In genomic region chr5:172052454-172053236, GRCh38 we compare ENCODE assay signal across 11 cellular contexts. TPM values are rescaled to one million over a fixed set of nuclear protein-coding genes. Genes with fewer than 3 reads are reported as not detected.
DNase-seq lines count a peak whose midpoint lies in the region; TF ChIP-seq lines count a peak whose summit lies in the region.
"Had no signal": no experiment of that assay in that cellular context is flagged by ENCODE, and none has a peak within 500 bp of the region (broad histone marks: within the 10 kb centered on the region; RNA-seq: fewer than 3 reads in every experiment).

No MANE protein-coding gene starts in this region.

- CTCF ChIA-PET in activated CD4-positive, alpha-beta memory T cell treated with anti-CD3 and anti-CD28 coated beads, Interleukin-2, amount 10 ng/mL, durations not matched to agents 7 days and 5 days (lab: Charles Lee), result interaction anchor here (0.6 to 1.1 kb wide), 2 partner anchors 34 to 240 kb away, joined by 3 to 5 read pairs; no protein-coding TSS in a partner anchor

- H3K27ac ChIP-seq in stomach smooth muscle (ENCODE audit: low read length) (peak overlapping the region; percentile 41), colonic mucosa (no peak overlapping the region)

- POLR2A ChIA-PET in activated CD4-positive, alpha-beta memory T cell treated with anti-CD3 and anti-CD28 coated beads, Interleukin-2, amount 10 ng/mL, durations not matched to agents 7 days and 5 days (lab: Charles Lee), result interaction anchor here (0.8 to 1.2 kb wide), 3 partner anchors 11 to 182 kb away, joined by 3 to 4 read pairs (median 3); no protein-coding TSS in a partner anchor

- intact Hi-C loops in colonic mucosa (cut with DNase I), result no loop called here

- H3K4me1 ChIP-seq in stomach smooth muscle (ENCODE audit: control insufficient read depth, insufficient read depth, low read length), result peaks cover 19% of the 10 kb centered on the region
- no peaks in the 10 kb centered on the region for H3K4me1 ChIP-seq in colonic mucosa

- no peaks in the 10 kb centered on the region for H3K9me3 ChIP-seq in stomach smooth muscle (ENCODE audit: control insufficient read depth in 2 of 2, low read length in 2 of 2)
- no peaks in the 10 kb centered on the region for H3K9me3 ChIP-seq in colonic mucosa

- DNase-seq in HFFc6 (peak; percentile 33), cerebellar cortex (ENCODE audit: low spot score) (peak; percentile 68), kidney glomerular epithelial cell (lab: John Stamatoyannopoulos, UW) (peak; percentile 17), NCI-H1092 (lab: John Stamatoyannopoulos, UW) (no peak), colonic mucosa (no peak), HT-29 (ENCODE audit: low spot score) (no peak)
- no peak for DNase-seq in activated CD4-positive, alpha-beta memory T cell treated with anti-CD3 and anti-CD28 coated beads, Interleukin-2, amount 10 ng/mL, durations not matched to agents 7 days and 5 days
- DNase-seq: activated naive CD4-positive, alpha-beta T cell treated with anti-CD3 and anti-CD28 coated beads for 36 hours; T1000 had no signal

- H3K27me3 ChIP-seq in stomach smooth muscle (ENCODE audit: control insufficient read depth in 1 of 2, insufficient read depth in 2 of 2, low read length in 2 of 2), result no peaks in the 10 kb centered on the region
- no peaks in the 10 kb centered on the region for H3K27me3 ChIP-seq in colonic mucosa

- TF ChIP-seq CTCF in HFFc6 (IDR thresholded peaks at IDR 0.05) (peak; percentile 22; the same call in 1 of the 2 replicates), colonic mucosa (IDR thresholded peaks at IDR 0.05) (no peak)

- no peak overlapping the region for H3K4me3 Mint-ChIP-seq in HFFc6
- no peak overlapping the region for H3K4me3 Mint-ChIP-seq in activated CD4-positive, alpha-beta memory T cell treated with anti-CD3 and anti-CD28 coated beads, Interleukin-2, amount 10 ng/mL, durations not matched to agents 7 days and 5 days
- H3K4me3 Mint-ChIP-seq: activated naive CD4-positive, alpha-beta T cell treated with anti-CD3 and anti-CD28 coated beads for 36 hours; neural crest cell had no signal

- peaks cover 21% of the 10 kb centered on the region for H3K4me1 Mint-ChIP-seq in HFFc6 (ENCODE audit: low read depth)
- H3K4me1 Mint-ChIP-seq in activated CD4-positive, alpha-beta memory T cell treated with anti-CD3 and anti-CD28 coated beads, Interleukin-2, amount 10 ng/mL, durations not matched to agents 7 days and 5 days, result peaks cover 20% of the 10 kb centered on the region

- peaks cover 20% of the 10 kb centered on the region for H3K36me3 Mint-ChIP-seq in HFFc6 (ENCODE audit: low read depth)
- peaks cover 90% of the 10 kb centered on the region for H3K36me3 Mint-ChIP-seq in activated CD4-positive, alpha-beta memory T cell treated with anti-CD3 and anti-CD28 coated beads, Interleukin-2, amount 10 ng/mL, durations not matched to agents 7 days and 5 days (ENCODE audit: low read depth)

- H3K4me3 ChIP-seq in stomach smooth muscle (ENCODE audit: low read length in 2 of 2) (peak overlapping the region in 1 of 2 donors; percentile 8), colonic mucosa (no peak overlapping the region)

- H3K36me3 ChIP-seq in stomach smooth muscle (ENCODE audit: control insufficient read depth in 2 of 2, insufficient read depth in 2 of 2, low read length in 2 of 2), result peaks cover 3 to 5% of the 10 kb centered on the region in 2 donors
- H3K36me3 ChIP-seq in colonic mucosa, result peaks cover 4% of the 10 kb centered on the region

- H3K9me3 Mint-ChIP-seq in HFFc6, result no peaks in the 10 kb centered on the region
- H3K9me3 Mint-ChIP-seq in activated CD4-positive, alpha-beta memory T cell treated with anti-CD3 and anti-CD28 coated beads, Interleukin-2, amount 10 ng/mL, durations not matched to agents 7 days and 5 days, result no peaks in the 10 kb centered on the region
- H3K9me3 Mint-ChIP-seq: activated naive CD4-positive, alpha-beta T cell treated with anti-CD3 and anti-CD28 coated beads for 36 hours; neural crest cell had no signal

- H3K9ac ChIP-seq in stomach smooth muscle (ENCODE audit: low read length in 2 of 2) (no peak overlapping the region), colonic mucosa (ENCODE audit: low read depth in 2 of 2, low read length in 2 of 2) (no peak overlapping the region)

- peaks cover 8% of the 10 kb centered on the region; the same call in 1 of the 2 replicates for H3K27me3 Mint-ChIP-seq in HFFc6 (ENCODE audit: insufficient read depth)
- no peaks in the 10 kb centered on the region for H3K27me3 Mint-ChIP-seq in activated CD4-positive, alpha-beta memory T cell treated with anti-CD3 and anti-CD28 coated beads, Interleukin-2, amount 10 ng/mL, durations not matched to agents 7 days and 5 days

- H3K27ac Mint-ChIP-seq in HFFc6, result no peak overlapping the region
- no peak overlapping the region for H3K27ac Mint-ChIP-seq in activated CD4-positive, alpha-beta memory T cell treated with anti-CD3 and anti-CD28 coated beads, Interleukin-2, amount 10 ng/mL, durations not matched to agents 7 days and 5 days
- H3K27ac Mint-ChIP-seq: activated naive CD4-positive, alpha-beta T cell treated with anti-CD3 and anti-CD28 coated beads for 36 hours had no signal

RNA-seq across cellular contexts. Expression of gene FBXW11, which starts 46.2 kb away (rescaled TPM):
- 10 to 100 TPM; 54.5 to 60.5 (median 58.5) TPM for total RNA-seq in HFFc6 (2021; fragmentation: NEBNext Ultra II Directional; extraction: Animal tissue kit (Norgen Biotek cat#: 25700))
- 10 to 100 TPM; 25.9 to 35.5 TPM for total RNA-seq in colonic mucosa
- total RNA-seq in activated CD4-positive, alpha-beta memory T cell treated with anti-CD3 and anti-CD28 coated beads, Interleukin-2, amount 10 ng/mL, durations not matched to agents 7 days and 5 days, result 10 to 100 TPM; 37.4 to 38.8 TPM
- 30.4 and 33.4 TPM in 2 replicates for total RNA-seq in HT-29 (2014; rRNA removed; shearing (Covaris generic))

Comparison
In these comparisons a context has a peak if more than half of its experiments do, and no peak if none do; other contexts are left out.
1. DNase-seq: peak in HFFc6 (single experiment), cerebellar cortex (single experiment) and kidney glomerular epithelial cell (single experiment); none in NCI-H1092 (single experiment), colonic mucosa (single experiment), activated CD4-positive, alpha-beta memory T cell treated with anti-CD3 and anti-CD28 coated beads, Interleukin-2, amount 10 ng/mL, durations not matched to agents 7 days and 5 days (single experiment) and HT-29 (single experiment).